Comparison of ENCODE assay signal across 23 cellular contexts in the genomic region with DNA sequence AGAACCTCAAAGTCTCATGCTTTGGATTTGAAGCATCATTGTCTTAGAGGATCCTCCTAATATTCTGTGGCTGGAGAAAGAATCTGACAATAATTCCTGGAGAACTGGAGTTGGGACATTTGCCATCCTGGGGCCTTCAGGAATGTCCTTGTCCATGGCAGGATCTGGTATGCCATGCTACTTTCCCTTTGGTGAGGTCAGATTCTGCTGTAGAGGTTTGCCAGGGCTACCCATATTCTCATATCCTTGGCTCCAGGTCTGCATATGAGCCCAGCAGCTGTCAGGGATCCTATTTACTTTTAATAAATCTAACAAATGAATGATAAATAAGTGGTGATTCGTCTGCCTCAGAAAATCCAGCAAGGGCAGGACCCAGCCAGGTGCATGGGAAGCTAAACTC.
"Had no signal": no experiment of that assay in that cellular context is flagged by ENCODE, and none has a peak within 500 bp of the region (broad histone marks: within the 10 kb centered on the region; RNA-seq: fewer than 3 reads in every experiment).

No MANE protein-coding gene starts in this region.

- H3K27ac ChIP-seq: neutrophil, pancreas, psoas muscle, right lobe of liver, sigmoid colon, stomach, thoracic aorta, thyroid gland, transverse colon, upper lobe of right lung, uterus had no signal

- H3K4me3 ChIP-seq: pancreas, psoas muscle, right lobe of liver, sigmoid colon, stomach, thoracic aorta, thyroid gland, transverse colon, upper lobe of right lung, uterus had no signal

- ATAC-seq: naive thymus-derived CD8-positive, alpha-beta T cell; natural killer cell treated with Interleukin-12 subunit alpha and Interleukin-12 subunit beta and Interleukin-15 and Interleukin-18, amount 100 ng/mL, for 72 hours; pancreas; psoas muscle; right lobe of liver; stimulated activated effector memory CD8-positive, alpha-beta T cell treated with anti-CD3 and anti-CD28 coated beads, Interleukin-12 subunit alpha, Interleukin-12 subunit beta, amount 100 ng/mL, for 72 hours; stimulated activated naive B cell treated with anti-CD40 and anti-IgM and Interleukin-4, amounts not matched to agents 10 μg/mL and 1 μg/mL and 100 μg/mL, for 72 hours; upper lobe of right lung had no signal

- H3K27me3 ChIP-seq: neutrophil, pancreas, right lobe of liver, sigmoid colon, stomach, thyroid gland, transverse colon, uterus had no signal

- DNase-seq: naive B cell; naive thymus-derived CD8-positive, alpha-beta T cell; nephron progenitor cell; pancreas; psoas muscle; right lobe of liver; sigmoid colon; small intestine; stimulated activated CD4-positive, alpha-beta T cell treated with anti-CD3 and anti-CD28 coated beads, Interleukin-15, amount 100 ng/mL, for 24 hours; stimulated activated CD4-positive, alpha-beta T cell treated with anti-CD3 and anti-CD28 coated beads, Interleukin-2, amount 100 ng/mL, for 24 hours; stimulated activated CD4-positive, alpha-beta T cell treated with anti-CD3 and anti-CD28 coated beads, Interleukin-2, amount 100 ng/mL, for 48 hours; stimulated activated CD4-positive, alpha-beta T cell treated with anti-CD3 and anti-CD28 coated beads, Interleukin-4, amount 100 ng/mL, for 24 hours; stimulated activated naive B cell treated with anti-CD40 and anti-IgM and Interleukin-4, amounts not matched to agents 10 μg/mL and 1 μg/mL and 100 μg/mL, for 72 hours; stimulated activated naive CD4-positive, alpha-beta T cell treated with Interleukin-2 at 50 U/mL for 16 hours; stomach; thyroid gland; transverse colon; upper lobe of right lung; uterus had no signal

- H3K36me3 ChIP-seq: neutrophil, pancreas, right lobe of liver, sigmoid colon, stomach, thoracic aorta, thyroid gland, transverse colon, upper lobe of right lung, uterus had no signal

- H3K4me1 ChIP-seq: pancreas, psoas muscle, right lobe of liver, thyroid gland, transverse colon, upper lobe of right lung, uterus had no signal

- H3K9me3 ChIP-seq: neutrophil, pancreas, psoas muscle, right lobe of liver, sigmoid colon, stomach, thoracic aorta, thyroid gland, transverse colon, upper lobe of right lung, uterus had no signal
